2 cellular contexts compared by ENCODE assay signal in the genomic region with DNA sequence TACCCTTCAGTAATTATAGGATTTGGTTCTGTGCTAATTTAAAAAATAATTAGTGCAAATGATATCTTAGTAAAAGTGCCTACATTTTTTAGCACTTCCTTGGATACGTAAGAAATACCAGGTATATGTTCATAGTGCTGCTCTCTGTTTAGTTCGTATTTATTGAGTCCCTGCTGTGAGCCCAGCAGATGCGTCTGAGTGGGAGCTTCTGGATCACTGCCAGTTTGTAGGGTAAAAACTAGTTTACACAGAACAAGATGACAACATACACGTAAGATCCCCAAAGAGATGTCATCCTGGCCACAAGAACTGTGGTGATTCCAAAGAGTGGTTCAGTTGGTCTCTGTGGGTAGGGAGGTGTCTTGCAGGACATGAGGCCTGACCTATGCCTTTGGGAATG.
TF ChIP-seq lines count a peak whose summit lies in the region.

No MANE protein-coding gene starts in this region.

TF ChIP-seq in IMR-90, 13 proteins besides CTCF, POLR2A, EP300 and RAD21:
- TF ChIP-seq BHLHE40 (IDR thresholded peaks at IDR 0.05; ENCODE audit: low read depth, low read length) (no peak), MXI1 (IDR thresholded peaks at IDR 0.05; ENCODE audit: borderline replicate concordance, low read depth, low read length) (no peak), MAZ (IDR thresholded peaks at IDR 0.05; ENCODE audit: borderline replicate concordance, low read depth, low read length) (no peak), SMC3 (IDR thresholded peaks at IDR 0.05; ENCODE audit: low read depth, low read length) (no peak), CEBPB (IDR thresholded peaks at IDR 0.05; ENCODE audit: low read depth, low read length) (no peak), RCOR1 (IDR thresholded peaks at IDR 0.05; ENCODE audit: insufficient replicate concordance, low read length) (no peak), CHD1 (IDR thresholded peaks at IDR 0.05; ENCODE audit: low read depth, low read length) (no peak), MAFK (IDR thresholded peaks at IDR 0.05; ENCODE audit: low read depth, low read length) (no peak), NFE2L2 (IDR thresholded peaks at IDR 0.05; ENCODE audit: low read depth, low read length) (no peak), FOS (IDR thresholded peaks at IDR 0.05; ENCODE audit: low read depth, low read length) (no peak), RFX5 (IDR thresholded peaks at IDR 0.05; ENCODE audit: low read depth, low read length) (no peak)
- TF ChIP-seq, protein P1, sequence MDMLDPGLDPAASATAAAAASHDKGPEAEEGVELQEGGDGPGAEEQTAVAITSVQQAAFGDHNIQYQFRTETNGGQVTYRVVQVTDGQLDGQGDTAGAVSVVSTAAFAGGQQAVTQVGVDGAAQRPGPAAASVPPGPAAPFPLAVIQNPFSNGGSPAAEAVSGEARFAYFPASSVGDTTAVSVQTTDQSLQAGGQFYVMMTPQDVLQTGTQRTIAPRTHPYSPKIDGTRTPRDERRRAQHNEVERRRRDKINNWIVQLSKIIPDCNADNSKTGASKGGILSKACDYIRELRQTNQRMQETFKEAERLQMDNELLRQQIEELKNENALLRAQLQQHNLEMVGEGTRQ (IDR thresholded peaks at IDR 0.05; ENCODE audit: low read depth, low read length): no peak
- TF ChIP-seq, protein P2, sequence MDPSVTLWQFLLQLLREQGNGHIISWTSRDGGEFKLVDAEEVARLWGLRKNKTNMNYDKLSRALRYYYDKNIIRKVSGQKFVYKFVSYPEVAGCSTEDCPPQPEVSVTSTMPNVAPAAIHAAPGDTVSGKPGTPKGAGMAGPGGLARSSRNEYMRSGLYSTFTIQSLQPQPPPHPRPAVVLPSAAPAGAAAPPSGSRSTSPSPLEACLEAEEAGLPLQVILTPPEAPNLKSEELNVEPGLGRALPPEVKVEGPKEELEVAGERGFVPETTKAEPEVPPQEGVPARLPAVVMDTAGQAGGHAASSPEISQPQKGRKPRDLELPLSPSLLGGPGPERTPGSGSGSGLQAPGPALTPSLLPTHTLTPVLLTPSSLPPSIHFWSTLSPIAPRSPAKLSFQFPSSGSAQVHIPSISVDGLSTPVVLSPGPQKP (IDR thresholded peaks at IDR 0.05; ENCODE audit: borderline replicate concordance, low read depth, low read length): no peak
TF ChIP-seq in IMR-90: peak in this region for 0.

TF ChIP-seq in GM23338, 12 proteins besides CTCF, POLR2A, EP300 and RAD21:
- TF ChIP-seq STAT1 (IDR thresholded peaks at IDR 0.05; ENCODE audit: unreplicated experiment) (no peak), EZH2phosphoT487 (IDR thresholded peaks at IDR 0.05; ENCODE audit: unreplicated experiment) (no peak), ZNF114 (CRISPR knock-in tag; IDR thresholded peaks at IDR 0.05) (no peak)
- TF ChIP-seq, protein P3, sequence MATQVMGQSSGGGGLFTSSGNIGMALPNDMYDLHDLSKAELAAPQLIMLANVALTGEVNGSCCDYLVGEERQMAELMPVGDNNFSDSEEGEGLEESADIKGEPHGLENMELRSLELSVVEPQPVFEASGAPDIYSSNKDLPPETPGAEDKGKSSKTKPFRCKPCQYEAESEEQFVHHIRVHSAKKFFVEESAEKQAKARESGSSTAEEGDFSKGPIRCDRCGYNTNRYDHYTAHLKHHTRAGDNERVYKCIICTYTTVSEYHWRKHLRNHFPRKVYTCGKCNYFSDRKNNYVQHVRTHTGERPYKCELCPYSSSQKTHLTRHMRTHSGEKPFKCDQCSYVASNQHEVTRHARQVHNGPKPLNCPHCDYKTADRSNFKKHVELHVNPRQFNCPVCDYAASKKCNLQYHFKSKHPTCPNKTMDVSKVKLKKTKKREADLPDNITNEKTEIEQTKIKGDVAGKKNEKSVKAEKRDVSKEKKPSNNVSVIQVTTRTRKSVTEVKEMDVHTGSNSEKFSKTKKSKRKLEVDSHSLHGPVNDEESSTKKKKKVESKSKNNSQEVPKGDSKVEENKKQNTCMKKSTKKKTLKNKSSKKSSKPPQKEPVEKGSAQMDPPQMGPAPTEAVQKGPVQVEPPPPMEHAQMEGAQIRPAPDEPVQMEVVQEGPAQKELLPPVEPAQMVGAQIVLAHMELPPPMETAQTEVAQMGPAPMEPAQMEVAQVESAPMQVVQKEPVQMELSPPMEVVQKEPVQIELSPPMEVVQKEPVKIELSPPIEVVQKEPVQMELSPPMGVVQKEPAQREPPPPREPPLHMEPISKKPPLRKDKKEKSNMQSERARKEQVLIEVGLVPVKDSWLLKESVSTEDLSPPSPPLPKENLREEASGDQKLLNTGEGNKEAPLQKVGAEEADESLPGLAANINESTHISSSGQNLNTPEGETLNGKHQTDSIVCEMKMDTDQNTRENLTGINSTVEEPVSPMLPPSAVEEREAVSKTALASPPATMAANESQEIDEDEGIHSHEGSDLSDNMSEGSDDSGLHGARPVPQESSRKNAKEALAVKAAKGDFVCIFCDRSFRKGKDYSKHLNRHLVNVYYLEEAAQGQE (IDR thresholded peaks at IDR 0.05; ENCODE audit: unreplicated experiment): no peak
